Comparison of ENCODE assay signal across 8 cellular contexts in genomic region chr16:88747588-88748301, GRCh38. TPM values are rescaled to one million over a fixed set of nuclear protein-coding genes. Genes with fewer than 3 reads are reported as not detected.
DNase-seq lines count a peak whose midpoint lies in the region; ATAC-seq and TF ChIP-seq lines count a peak whose summit lies in the region.

No MANE protein-coding gene starts in this region.

- no peak overlapping the region for H3K27ac ChIP-seq in DOHH2 (ENCODE audit: low read depth, low read length)
- H3K27ac ChIP-seq in foreskin keratinocyte: no peak overlapping the region
- no peak overlapping the region for H3K27ac ChIP-seq in tibial nerve

- peaks cover 6% of the 10 kb centered on the region; the same call in 1 of the 2 replicates for H3F3A ChIP-seq in DOHH2 (ENCODE audit: control insufficient read depth, insufficient read depth)

- DNase-seq in T1000 (lab: John Stamatoyannopoulos, UW): peak; percentile 40
- peak; percentile 9 to 52 for DNase-seq in foreskin keratinocyte
- DNase-seq in tibial nerve (ENCODE audit: low spot score in 2 of 2): no peak
- DNase-seq in globus pallidus (ENCODE audit: low spot score): no peak

- H3K27me3 ChIP-seq in DOHH2 (ENCODE audit: control insufficient read depth, low read length) (no peaks in the 10 kb centered on the region), foreskin keratinocyte (no peaks in the 10 kb centered on the region), tibial nerve (no peaks in the 10 kb centered on the region)

- H3K9me2 ChIP-seq in DOHH2 (replicated peaks; ENCODE audit: control insufficient read depth, low read length): no peaks in the 10 kb centered on the region

- no peak for TF ChIP-seq POLR2A in tibial nerve (IDR thresholded peaks at IDR 0.05)

- H3K36me3 ChIP-seq in DOHH2 (ENCODE audit: control insufficient read depth, low read length) (peaks cover 47% of the 10 kb centered on the region), tibial nerve (peaks cover 0 to 32% (median 0%) of the 10 kb centered on the region in 3 donors)

- H3K9me3 ChIP-seq in DOHH2 (ENCODE audit: control insufficient read depth, insufficient read depth, low read length): no peaks in the 10 kb centered on the region
- H3K9me3 ChIP-seq in tibial nerve: no peaks in the 10 kb centered on the region

- TF ChIP-seq CTCF in DOHH2 (IDR thresholded peaks at IDR 0.05; ENCODE audit: low read depth, low read length, poor library complexity, severe bottlenecking): peak; percentile 79
- peak; percentile 79 for TF ChIP-seq CTCF in foreskin keratinocyte (conservative IDR thresholded peaks at IDR 0.05)
- TF ChIP-seq CTCF in tibial nerve (IDR thresholded peaks at IDR 0.05): no peak

- H3K4me2 ChIP-seq in DOHH2 (ENCODE audit: low read length): no peak overlapping the region

- no peak for TF ChIP-seq EP300 in Ishikawa (IDR thresholded peaks at IDR 0.05; ENCODE audit: borderline replicate concordance)
- TF ChIP-seq EP300 in tibial nerve (IDR thresholded peaks at IDR 0.05): no peak

- peaks cover 30% of the 10 kb centered on the region for H4K20me1 ChIP-seq in DOHH2 (ENCODE audit: control insufficient read depth, insufficient read depth, low read depth, low read length)

- ATAC-seq in foreskin keratinocyte (peak; percentile 74), HG02571 (IDR thresholded peaks at IDR 0.05; ENCODE audit: unreplicated experiment) (no peak), GM18502 (IDR thresholded peaks at IDR 0.05; ENCODE audit: poor library complexity, unreplicated experiment) (no peak)

- H3K4me3 ChIP-seq in DOHH2 (ENCODE audit: low read length) (no peak overlapping the region), tibial nerve (no peak overlapping the region)

- peaks cover 71% of the 10 kb centered on the region for H3K79me2 ChIP-seq in DOHH2 (ENCODE audit: control insufficient read depth, low read length)

- H3K4me1 ChIP-seq in DOHH2 (ENCODE audit: control insufficient read depth, low read length) (peaks cover 48% of the 10 kb centered on the region), foreskin keratinocyte (peaks cover 15% of the 10 kb centered on the region), tibial nerve (peaks cover 0 to 46% (median 14%) of the 10 kb centered on the region in 4 donors)

- TF ChIP-seq RAD21 in Ishikawa (IDR thresholded peaks at IDR 0.05; ENCODE audit: low read depth): peak; percentile 22; the same call in 1 of the 2 replicates

- 80 to 82% methylated on average over 25 to 26 of the region's 26 CpGs for WGBS in tibial nerve, 2 donors

TF ChIP-seq in Ishikawa, 13 proteins besides CTCF, POLR2A, EP300 and RAD21:
- TF ChIP-seq MAX (IDR thresholded peaks at IDR 0.05) (no peak), EGR1 (IDR thresholded peaks at IDR 0.05) (no peak), NFIC (IDR thresholded peaks at IDR 0.05) (no peak), YY1 (IDR thresholded peaks at IDR 0.05; ENCODE audit: low read depth) (no peak), CREB1 (IDR thresholded peaks at IDR 0.05; ENCODE audit: low read depth) (no peak), CEBPB (IDR thresholded peaks at IDR 0.05) (no peak), TEAD4 (IDR thresholded peaks at IDR 0.05) (no peak), TCF12 (IDR thresholded peaks at IDR 0.05; ENCODE audit: low read depth) (no peak), ZBTB7A (IDR thresholded peaks at IDR 0.05; ENCODE audit: low read depth) (no peak), FOXM1 (IDR thresholded peaks at IDR 0.05; ENCODE audit: borderline replicate concordance, low read depth) (no peak), TAF1 (IDR thresholded peaks at IDR 0.05; ENCODE audit: low read depth) (no peak), USF1 (IDR thresholded peaks at IDR 0.05) (no peak)
- TF ChIP-seq, protein P1, sequence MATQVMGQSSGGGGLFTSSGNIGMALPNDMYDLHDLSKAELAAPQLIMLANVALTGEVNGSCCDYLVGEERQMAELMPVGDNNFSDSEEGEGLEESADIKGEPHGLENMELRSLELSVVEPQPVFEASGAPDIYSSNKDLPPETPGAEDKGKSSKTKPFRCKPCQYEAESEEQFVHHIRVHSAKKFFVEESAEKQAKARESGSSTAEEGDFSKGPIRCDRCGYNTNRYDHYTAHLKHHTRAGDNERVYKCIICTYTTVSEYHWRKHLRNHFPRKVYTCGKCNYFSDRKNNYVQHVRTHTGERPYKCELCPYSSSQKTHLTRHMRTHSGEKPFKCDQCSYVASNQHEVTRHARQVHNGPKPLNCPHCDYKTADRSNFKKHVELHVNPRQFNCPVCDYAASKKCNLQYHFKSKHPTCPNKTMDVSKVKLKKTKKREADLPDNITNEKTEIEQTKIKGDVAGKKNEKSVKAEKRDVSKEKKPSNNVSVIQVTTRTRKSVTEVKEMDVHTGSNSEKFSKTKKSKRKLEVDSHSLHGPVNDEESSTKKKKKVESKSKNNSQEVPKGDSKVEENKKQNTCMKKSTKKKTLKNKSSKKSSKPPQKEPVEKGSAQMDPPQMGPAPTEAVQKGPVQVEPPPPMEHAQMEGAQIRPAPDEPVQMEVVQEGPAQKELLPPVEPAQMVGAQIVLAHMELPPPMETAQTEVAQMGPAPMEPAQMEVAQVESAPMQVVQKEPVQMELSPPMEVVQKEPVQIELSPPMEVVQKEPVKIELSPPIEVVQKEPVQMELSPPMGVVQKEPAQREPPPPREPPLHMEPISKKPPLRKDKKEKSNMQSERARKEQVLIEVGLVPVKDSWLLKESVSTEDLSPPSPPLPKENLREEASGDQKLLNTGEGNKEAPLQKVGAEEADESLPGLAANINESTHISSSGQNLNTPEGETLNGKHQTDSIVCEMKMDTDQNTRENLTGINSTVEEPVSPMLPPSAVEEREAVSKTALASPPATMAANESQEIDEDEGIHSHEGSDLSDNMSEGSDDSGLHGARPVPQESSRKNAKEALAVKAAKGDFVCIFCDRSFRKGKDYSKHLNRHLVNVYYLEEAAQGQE (IDR thresholded peaks at IDR 0.05; ENCODE audit: low read depth): no peak
TF ChIP-seq in Ishikawa: peak in this region for 0.

RNA-seq across cellular contexts. Expression of gene PIEZO1, which starts 37.3 kb away (rescaled TPM):
- total RNA-seq in foreskin keratinocyte: 184 and 213 TPM in 2 replicates
- 190 and 238 TPM in 2 replicates for polyA plus RNA-seq in foreskin keratinocyte
- 100 to 1,000 TPM in 3 of 4 donors, 10 to 100 TPM in 1; 90.5 to 309 (median 165) TPM for total RNA-seq in tibial nerve

RNA-seq across cellular contexts. Expression of gene CTU2, which starts 41.4 kb away (rescaled TPM):
- total RNA-seq in foreskin keratinocyte: 16.6 and 26.3 TPM in 2 replicates
- polyA plus RNA-seq in foreskin keratinocyte: 23.3 and 26.3 TPM in 2 replicates
- 10 to 100 TPM; 12.3 to 22.5 (median 12.5) TPM for total RNA-seq in tibial nerve

RNA-seq across cellular contexts. Expression of gene RNF166, which starts 41.5 kb away (rescaled TPM):
- 7.6 and 7.8 TPM in 2 replicates for total RNA-seq in foreskin keratinocyte
- polyA plus RNA-seq in foreskin keratinocyte: 7.8 and 8.1 TPM in 2 replicates
- 10 to 100 TPM; 36.5 to 56.7 (median 43.5) TPM for total RNA-seq in tibial nerve

RNA-seq across cellular contexts. Expression of gene CDT1, which starts 55.8 kb away (rescaled TPM):
- total RNA-seq in foreskin keratinocyte (24.1 and 26.3 TPM in 2 replicates), tibial nerve (1 to 10 TPM in 2 of 4 donors, under 1 TPM in 1, not detected in 1; 0.44 to 1.5 (median 1.4) TPM)
- polyA plus RNA-seq in foreskin keratinocyte: 27.5 and 27.9 TPM in 2 replicates

Comparison
In these comparisons a context has a peak if more than half of its experiments do, and no peak if none do; other contexts are left out.
1. CTCF ChIP-seq: peak in DOHH2 (single experiment) and foreskin keratinocyte (single experiment); none in tibial nerve (0 of 5).
2. DNase-seq: peak in T1000 (single experiment) and foreskin keratinocyte (2 of 2); none in tibial nerve (0 of 2) and globus pallidus (single experiment).